In the genomic region with DNA sequence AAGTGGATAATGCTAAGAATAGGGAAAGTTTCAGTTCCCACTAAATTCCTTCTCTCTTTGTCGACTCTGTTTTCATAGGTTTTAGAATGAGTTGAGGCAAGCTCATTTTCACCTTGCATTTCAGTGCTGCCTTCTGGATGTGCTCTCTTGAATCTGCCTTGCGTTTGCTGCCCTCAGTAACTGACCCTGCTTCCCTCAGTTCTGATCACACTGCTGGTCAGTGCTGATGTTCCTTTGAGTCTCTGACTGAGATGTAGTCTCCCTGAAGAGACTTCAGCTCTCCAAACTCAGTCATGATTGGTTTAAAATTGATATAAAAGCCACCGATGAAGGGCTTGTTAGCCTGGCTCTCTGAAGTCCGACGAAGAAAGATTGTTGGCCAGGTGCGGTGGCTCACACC, we compare ENCODE assay signal across 1 cellular context.
TF ChIP-seq lines count a peak whose summit lies in the region.

No MANE protein-coding gene starts in this region.

TF ChIP-seq in IMR-90, 13 proteins besides CTCF, POLR2A, EP300 and RAD21:
- TF ChIP-seq RFX5 (IDR thresholded peaks at IDR 0.05; ENCODE audit: low read depth, low read length): no peak
- no peak for TF ChIP-seq NFE2L2 (IDR thresholded peaks at IDR 0.05; ENCODE audit: low read depth, low read length)
- TF ChIP-seq, protein P1, sequence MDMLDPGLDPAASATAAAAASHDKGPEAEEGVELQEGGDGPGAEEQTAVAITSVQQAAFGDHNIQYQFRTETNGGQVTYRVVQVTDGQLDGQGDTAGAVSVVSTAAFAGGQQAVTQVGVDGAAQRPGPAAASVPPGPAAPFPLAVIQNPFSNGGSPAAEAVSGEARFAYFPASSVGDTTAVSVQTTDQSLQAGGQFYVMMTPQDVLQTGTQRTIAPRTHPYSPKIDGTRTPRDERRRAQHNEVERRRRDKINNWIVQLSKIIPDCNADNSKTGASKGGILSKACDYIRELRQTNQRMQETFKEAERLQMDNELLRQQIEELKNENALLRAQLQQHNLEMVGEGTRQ (IDR thresholded peaks at IDR 0.05; ENCODE audit: low read depth, low read length): no peak
- no peak for TF ChIP-seq FOS (IDR thresholded peaks at IDR 0.05; ENCODE audit: low read depth, low read length)
- no peak for TF ChIP-seq MAFK (IDR thresholded peaks at IDR 0.05; ENCODE audit: low read depth, low read length)
- TF ChIP-seq MXI1 (IDR thresholded peaks at IDR 0.05; ENCODE audit: borderline replicate concordance, low read depth, low read length): no peak
- no peak for TF ChIP-seq CEBPB (IDR thresholded peaks at IDR 0.05; ENCODE audit: low read depth, low read length)
- no peak for TF ChIP-seq SMC3 (IDR thresholded peaks at IDR 0.05; ENCODE audit: low read depth, low read length)
- TF ChIP-seq CHD1 (IDR thresholded peaks at IDR 0.05; ENCODE audit: low read depth, low read length): no peak
- TF ChIP-seq RCOR1 (IDR thresholded peaks at IDR 0.05; ENCODE audit: insufficient replicate concordance, low read length): no peak
- TF ChIP-seq MAZ (IDR thresholded peaks at IDR 0.05; ENCODE audit: borderline replicate concordance, low read depth, low read length): no peak
- no peak for TF ChIP-seq BHLHE40 (IDR thresholded peaks at IDR 0.05; ENCODE audit: low read depth, low read length)
- TF ChIP-seq, protein P2, sequence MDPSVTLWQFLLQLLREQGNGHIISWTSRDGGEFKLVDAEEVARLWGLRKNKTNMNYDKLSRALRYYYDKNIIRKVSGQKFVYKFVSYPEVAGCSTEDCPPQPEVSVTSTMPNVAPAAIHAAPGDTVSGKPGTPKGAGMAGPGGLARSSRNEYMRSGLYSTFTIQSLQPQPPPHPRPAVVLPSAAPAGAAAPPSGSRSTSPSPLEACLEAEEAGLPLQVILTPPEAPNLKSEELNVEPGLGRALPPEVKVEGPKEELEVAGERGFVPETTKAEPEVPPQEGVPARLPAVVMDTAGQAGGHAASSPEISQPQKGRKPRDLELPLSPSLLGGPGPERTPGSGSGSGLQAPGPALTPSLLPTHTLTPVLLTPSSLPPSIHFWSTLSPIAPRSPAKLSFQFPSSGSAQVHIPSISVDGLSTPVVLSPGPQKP (IDR thresholded peaks at IDR 0.05; ENCODE audit: borderline replicate concordance, low read depth, low read length): no peak
